In genomic region chr7:70884809-70885208, GRCh38 we compare ENCODE assay signal across 17 cellular contexts.
DNase-seq lines count a peak whose midpoint lies in the region; ATAC-seq and TF ChIP-seq lines count a peak whose summit lies in the region.
"Had no signal": no experiment of that assay in that cellular context is flagged by ENCODE, and none has a peak within 500 bp of the region (broad histone marks: within the 10 kb centered on the region; RNA-seq: fewer than 3 reads in every experiment).

No MANE protein-coding gene starts in this region.

- H3K4me3 Mint-ChIP-seq in H9 (peak overlapping the region in 1 of 2 experiments; percentile 19; a peak in 1 of 5 replicates), WTC11 (no peak overlapping the region), type B pancreatic cell (no peak overlapping the region)
- H3K4me3 Mint-ChIP-seq: HFFc6, IgD-negative memory B cell had no signal

- H3K9me3 ChIP-seq in H9 (ENCODE audit: control insufficient read depth, low read depth, low read length) (peaks cover 19% of the 10 kb centered on the region), iPS-18a (ENCODE audit: control insufficient read depth, low read depth, low read length) (peaks cover 5% of the 10 kb centered on the region), right cardiac atrium (ENCODE audit: control insufficient read depth, low read length) (no peaks in the 10 kb centered on the region)
- H3K9me3 ChIP-seq: HAP-1 had no signal

- H3K4ac ChIP-seq in H9 (ENCODE audit: low read depth, low read length), result no peak overlapping the region; the same call in 1 of the 2 replicates

- ATAC-seq in WTC11 (peak; percentile 30), right cardiac atrium (no peak), GM18873 (IDR thresholded peaks at IDR 0.05; ENCODE audit: low FRiP score, unreplicated experiment) (no peak)

- H2AFZ ChIP-seq in H9 (ENCODE audit: low read length), result no peak overlapping the region
- H2AFZ ChIP-seq: GM23248 had no signal

- POLR2A ChIA-PET in WTC11 (lab: Charles Lee), result no interaction called here

- peak overlapping the region; percentile 16 for H3K4me2 ChIP-seq in H9 (ENCODE audit: insufficient read depth, insufficient read length, low read length)
- H3K4me2 ChIP-seq: BLaER1 had no signal

- H3K27me3 Mint-ChIP-seq in H9 (ENCODE audit: low read depth) (no peaks in the 10 kb centered on the region; the same call in 1 of the 2 replicates), WTC11 (ENCODE audit: low read depth) (peaks cover 8% of the 10 kb centered on the region), type B pancreatic cell (peaks cover 28% of the 10 kb centered on the region)

- H3T11ph ChIP-seq in H9 (ENCODE audit: low read length), result peak overlapping the region; percentile 62

- no peak overlapping the region for H2BK15ac ChIP-seq in H9 (ENCODE audit: low read depth, low read length)

- H3K9me3 Mint-ChIP-seq in H9 (peaks cover 34 to 39% of the 10 kb centered on the region in 2 experiments), WTC11 (peaks cover 31% of the 10 kb centered on the region), type B pancreatic cell (peaks cover 10% of the 10 kb centered on the region)

- H3K4me1 Mint-ChIP-seq in H9 (peaks cover 48 to 57% of the 10 kb centered on the region in 2 experiments), WTC11 (peaks cover 37% of the 10 kb centered on the region), type B pancreatic cell (ENCODE audit: unreplicated experiment) (no peaks in the 10 kb centered on the region)
- H3K4me1 Mint-ChIP-seq: IgD-negative memory B cell had no signal

- peak overlapping the region; percentile 23 for H2AK5ac ChIP-seq in H9 (ENCODE audit: insufficient read length, low read length)

- H4K91ac ChIP-seq in H9 (ENCODE audit: insufficient read length, low read depth, low read length), result no peak overlapping the region

- peak overlapping the region; percentile 16 for H2BK12ac ChIP-seq in H9 (ENCODE audit: insufficient read length, low read depth, low read length)

- no peaks in the 10 kb centered on the region for H3K36me3 ChIP-seq in iPS-18a (ENCODE audit: control insufficient read depth, low read depth, low read length)
- H3K36me3 ChIP-seq: BLaER1, HAP-1 had no signal

- H4K5ac ChIP-seq in H9 (ENCODE audit: insufficient read length, low read depth, low read length), result peak overlapping the region; percentile 74

- H3K56ac ChIP-seq in H9 (ENCODE audit: insufficient read length, low read depth, low read length), result no peak overlapping the region

- whole genome bisulfite sequencing in H9 (ENCODE audit: extremely low coverage, insufficient read length, low lambda C conversion rate), result no CpG with 5 or more reads among the region's 3 CpGs
- WGBS in right cardiac atrium, result 77% methylated on average over 3 of the region's 3 CpGs

- TF ChIP-seq CTCF in H9 (conservative IDR thresholded peaks at IDR 0.05) (no peak), WTC11 (IDR thresholded peaks at IDR 0.05) (no peak), type B pancreatic cell (conservative IDR thresholded peaks at IDR 0.05) (no peak)

- H4K20me1 ChIP-seq in H9 (ENCODE audit: control insufficient read depth, insufficient read depth, insufficient read length), result no peaks in the 10 kb centered on the region
- H4K20me1 ChIP-seq: BLaER1 had no signal

- H2BK5ac ChIP-seq in H9 (ENCODE audit: insufficient read length, low read length), result peak overlapping the region; percentile 82

- no peaks in the 10 kb centered on the region for H3K79me1 ChIP-seq in H9 (ENCODE audit: insufficient read depth, low read depth, low read length, poor library complexity, severe bottlenecking)

- peak overlapping the region; percentile 49 for H3K18ac ChIP-seq in H9 (ENCODE audit: insufficient read length, low read depth, low read length)

- H3K36me3 Mint-ChIP-seq in H9 (ENCODE audit: insufficient read depth in 1 of 3, low read depth in 3 of 3) (peaks cover 18 to 52% (median 25%) of the 10 kb centered on the region in 3 experiments), WTC11 (peaks cover 22% of the 10 kb centered on the region), type B pancreatic cell (no peaks in the 10 kb centered on the region)

- peak overlapping the region; percentile 37; the same call in 1 of the 2 replicates for H3K14ac ChIP-seq in H9 (ENCODE audit: insufficient read depth, low read length)

- H2BK20ac ChIP-seq in H9 (ENCODE audit: low read depth, low read length, poor library complexity, severe bottlenecking), result peak overlapping the region; percentile 1

- CTCF ChIA-PET in WTC11 (lab: Charles Lee), result interaction anchor here (1.5 kb wide), 1 partner anchor 9 kb away, joined by 6 read pairs; no protein-coding TSS in a partner anchor

- intact Hi-C loops in right cardiac atrium (cut with DNase I), result no loop called here

- H3K23me2 ChIP-seq in H9 (ENCODE audit: insufficient read length, low read depth, low read length, poor library complexity, severe bottlenecking), result no peaks in the 10 kb centered on the region

- H3K9ac ChIP-seq in H9 (ENCODE audit: extremely low read depth, insufficient read length, low read length), result peak overlapping the region; percentile 20
- H3K9ac ChIP-seq in iPS-18a (ENCODE audit: low read length), result no peak overlapping the region
- H3K9ac ChIP-seq: BLaER1, GM23248 had no signal

- H3K27ac ChIP-seq in H9 (ENCODE audit: insufficient read length, low read depth, low read length) (peak overlapping the region; percentile 83), iPS-18a (ENCODE audit: low read length) (peak overlapping the region; percentile 27), right cardiac atrium (ENCODE audit: low read length) (no peak overlapping the region)
- H3K27ac ChIP-seq: BLaER1, GM23248, HL-60 had no signal

- H3K4me1 ChIP-seq in H9 (ENCODE audit: insufficient read depth, low read length) (peaks cover 10% of the 10 kb centered on the region; the same call in 1 of the 2 replicates), iPS-18a (ENCODE audit: control insufficient read depth, low read depth, low read length) (peaks cover 27% of the 10 kb centered on the region), right cardiac atrium (ENCODE audit: control insufficient read depth, insufficient read depth, low read length) (no peaks in the 10 kb centered on the region)
- H3K4me1 ChIP-seq: BLaER1, HAP-1 had no signal

- H3K27me3 ChIP-seq in H9 (ENCODE audit: insufficient read depth, low read length) (no peaks in the 10 kb centered on the region), iPS-18a (ENCODE audit: control insufficient read depth, insufficient read depth, low read length) (no peaks in the 10 kb centered on the region), right cardiac atrium (ENCODE audit: control insufficient read depth, insufficient read depth) (no peaks in the 10 kb centered on the region)
- H3K27me3 ChIP-seq: BLaER1 had no signal

- H3K27ac Mint-ChIP-seq in H9, result peak overlapping the region; percentile 94 to 98 (median 97)
- peak overlapping the region; percentile 18 for H3K27ac Mint-ChIP-seq in WTC11
- peak overlapping the region; percentile 10 for H3K27ac Mint-ChIP-seq in type B pancreatic cell
- H3K27ac Mint-ChIP-seq: HFFc6, IgD-negative memory B cell had no signal

- DNase-seq in H9 (peak; percentile 62), WTC11 (ENCODE audit: low spot score) (no peak), type B pancreatic cell (ENCODE audit: extremely low spot score, unreplicated experiment) (no peak), right cardiac atrium (no peak), NCI-H226 (no peak)
- DNase-seq: 8988T, AML-193, DMS53, GM23248, HFFc6, KG1 had no signal

- no peak overlapping the region for H2BK120ac ChIP-seq in H9 (ENCODE audit: low read depth, low read length, poor library complexity, severe bottlenecking)

- no peak overlapping the region for H3K4me3 ChIP-seq in iPS-18a (ENCODE audit: low read length)
- no peak overlapping the region for H3K4me3 ChIP-seq in right cardiac atrium (ENCODE audit: low read length)
- H3K4me3 ChIP-seq: BLaER1, GM23248, HAP-1 had no signal

- H3K23ac ChIP-seq in H9 (ENCODE audit: insufficient read length, low read depth, low read length), result no peak overlapping the region

- H3K79me2 ChIP-seq in H9 (ENCODE audit: insufficient read depth, low read length), result no peaks in the 10 kb centered on the region

- no peak overlapping the region for H4K8ac ChIP-seq in H9 (replicated peaks; ENCODE audit: insufficient read length, low read depth, low read length)

TF ChIP-seq in WTC11, 78 proteins besides CTCF, POLR2A, EP300 and RAD21 (continues in another document):
- no peak for TF ChIP-seq USF2 (CRISPR knock-in tag; IDR thresholded peaks at IDR 0.05)
- no peak for TF ChIP-seq PREB (CRISPR knock-in tag; IDR thresholded peaks at IDR 0.05; ENCODE audit: borderline replicate concordance)
- TF ChIP-seq RORB (CRISPR knock-in tag; IDR thresholded peaks at IDR 0.05), result no peak
- TF ChIP-seq PRRX2 (CRISPR knock-in tag; IDR thresholded peaks at IDR 0.05), result no peak
- no peak for TF ChIP-seq GABPB1 (CRISPR knock-in tag; IDR thresholded peaks at IDR 0.05)

Comparison
In these comparisons a context has a peak if more than half of its experiments do, and no peak if none do; other contexts are left out.
1. H3K27ac Mint-ChIP-seq: peak in every context shown above with its lines; median percentile 97 in H9; 18 in WTC11; 10 in type B pancreatic cell.